ENCODE assay signal across 8 cellular contexts in the genomic region with DNA sequence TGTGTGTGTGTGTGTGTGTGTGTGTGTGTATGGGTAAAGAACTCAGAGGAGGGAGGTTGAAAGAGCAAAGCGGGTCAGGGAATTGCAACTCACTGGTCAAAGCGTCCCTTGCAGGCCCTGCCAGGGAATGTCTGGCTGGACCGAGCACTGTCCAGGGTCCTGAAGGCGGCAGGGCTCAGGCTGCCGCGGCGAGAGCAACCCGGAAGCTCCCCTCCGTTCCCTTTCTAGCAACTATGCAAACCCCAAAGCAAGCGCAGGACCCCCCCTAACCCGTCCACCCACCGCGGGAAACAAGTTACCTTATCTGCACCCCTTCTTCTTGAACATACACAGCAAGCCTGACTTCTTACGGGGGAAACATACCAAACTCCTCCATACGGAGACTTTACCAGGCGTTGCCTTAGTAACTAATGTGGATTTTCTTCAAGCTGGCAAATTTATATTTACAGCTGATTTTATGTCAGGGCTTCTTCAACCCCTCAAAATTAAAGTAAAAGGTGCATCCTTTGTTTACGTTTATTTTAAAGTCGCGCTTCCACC. TPM values are rescaled to one million over a fixed set of nuclear protein-coding genes. Genes with fewer than 3 reads are reported as not detected.
DNase-seq lines count a peak whose midpoint lies in the region; ATAC-seq and TF ChIP-seq lines count a peak whose summit lies in the region.

No MANE protein-coding gene starts in this region.

- CTCF ChIA-PET in Caco-2 (lab: Charles Lee), result no interaction called here

- no peaks in the 10 kb centered on the region for H3K9me3 ChIP-seq in Caco-2
- no peaks in the 10 kb centered on the region for H3K9me3 ChIP-seq in psoas muscle

- no peaks in the 10 kb centered on the region for H3K4me1 Mint-ChIP-seq in Caco-2 (ENCODE audit: low read depth, unreplicated experiment)
- H3K4me1 Mint-ChIP-seq in activated naive CD8-positive, alpha-beta T cell treated with anti-CD3 and anti-CD28 coated beads, Interleukin-2, amount 10 ng/mL, durations not matched to agents 7 days and 5 days, result peaks cover 4% of the 10 kb centered on the region

- 2 to 3% (median 3%) methylated on average over 18 to 19 of the region's 19 CpGs for WGBS in psoas muscle, 3 donors

- H3K27ac Mint-ChIP-seq in Caco-2 (ENCODE audit: unreplicated experiment), result no peak overlapping the region
- no peak overlapping the region for H3K27ac Mint-ChIP-seq in activated naive CD8-positive, alpha-beta T cell treated with anti-CD3 and anti-CD28 coated beads, Interleukin-2, amount 10 ng/mL, durations not matched to agents 7 days and 5 days

- no peaks in the 10 kb centered on the region for H3K4me1 ChIP-seq in Caco-2
- H3K4me1 ChIP-seq in psoas muscle, result no peaks in the 10 kb centered on the region

- intact Hi-C loops in Caco-2 (cut with micrococcal nuclease; ENCODE audit: unreplicated experiment) (no loop called here), left ventricle myocardium superior (cut with micrococcal nuclease) (no loop called here), psoas muscle (cut with DNase I) (no loop called here)

- H3K36me3 ChIP-seq in Caco-2 (ENCODE audit: control insufficient read depth, insufficient read depth, low read length) (no peaks in the 10 kb centered on the region), psoas muscle (ENCODE audit: insufficient read depth in 1 of 2, low read depth in 1 of 2) (no peaks in the 10 kb centered on the region)

- H3K4me3 ChIP-seq in Caco-2 (ENCODE audit: low read depth, low read length) (no peak overlapping the region), psoas muscle (no peak overlapping the region)

- H3K27me3 ChIP-seq in Caco-2 (replicated peaks; ENCODE audit: control insufficient read depth, insufficient read depth, low read length) (no peaks in the 10 kb centered on the region), psoas muscle (ENCODE audit: insufficient read depth in 3 of 3, low read length in 2 of 3) (peaks cover 0 to 40% (median 13%) of the 10 kb centered on the region in 3 donors)

- peak; percentile 63 for ATAC-seq in GM21526 (IDR thresholded peaks at IDR 0.05; ENCODE audit: low FRiP score, unreplicated experiment)
- ATAC-seq in activated naive CD8-positive, alpha-beta T cell treated with anti-CD3 and anti-CD28 coated beads, Interleukin-2, amount 10 ng/mL, durations not matched to agents 7 days and 5 days (ENCODE audit: low read depth), result peak; percentile 78
- ATAC-seq in left ventricle myocardium superior, result peak; percentile 82
- peak; percentile 68 to 71 (median 70) for ATAC-seq in psoas muscle
- ATAC-seq in GM21717 (IDR thresholded peaks at IDR 0.05; ENCODE audit: unreplicated experiment), result no peak

- no peak for TF ChIP-seq CTCF in Caco-2 (IDR thresholded peaks at IDR 0.05; ENCODE audit: insufficient read depth in 1 of 2, low read depth in 1 of 2, low read length in 1 of 2, severe bottlenecking in 1 of 2, unreplicated experiment in 1 of 2)
- TF ChIP-seq CTCF in psoas muscle (IDR thresholded peaks at IDR 0.05), result no peak

- H3K27me3 Mint-ChIP-seq in Caco-2 (ENCODE audit: insufficient read depth, unreplicated experiment), result peaks cover 9% of the 10 kb centered on the region
- H3K27me3 Mint-ChIP-seq in activated naive CD8-positive, alpha-beta T cell treated with anti-CD3 and anti-CD28 coated beads, Interleukin-2, amount 10 ng/mL, durations not matched to agents 7 days and 5 days, result peaks cover 31% of the 10 kb centered on the region

- POLR2A ChIA-PET in Caco-2 (lab: Charles Lee), result no interaction called here
- POLR2A ChIA-PET in activated naive CD8-positive, alpha-beta T cell treated with anti-CD3 and anti-CD28 coated beads, Interleukin-2, amount 10 ng/mL, durations not matched to agents 7 days and 5 days (lab: Charles Lee), result no interaction called here

- no peaks in the 10 kb centered on the region for H3K36me3 Mint-ChIP-seq in Caco-2 (ENCODE audit: insufficient read depth, unreplicated experiment)
- H3K36me3 Mint-ChIP-seq in activated naive CD8-positive, alpha-beta T cell treated with anti-CD3 and anti-CD28 coated beads, Interleukin-2, amount 10 ng/mL, durations not matched to agents 7 days and 5 days, result no peaks in the 10 kb centered on the region

- DNase-seq in Caco-2 (peak; percentile 52 to 72), MV-4-11 (lab: John Stamatoyannopoulos, UW) (peak; percentile 40), left ventricle myocardium superior (peak; percentile 77), psoas muscle (peak; percentile 59 to 68), NK-92 (lab: John Stamatoyannopoulos, UW; ENCODE audit: unreplicated experiment) (no peak)
- peak; percentile 74 for DNase-seq in activated naive CD8-positive, alpha-beta T cell treated with anti-CD3 and anti-CD28 coated beads, Interleukin-2, amount 10 ng/mL, durations not matched to agents 7 days and 5 days

- BruUV-seq in Caco-2 (replicated peaks; lab: Mats Ljungman, UMichigan), result no TSS peak

- H3K27ac ChIP-seq in psoas muscle, result no peak overlapping the region

- no peaks in the 10 kb centered on the region for H3K9me3 Mint-ChIP-seq in Caco-2 (ENCODE audit: unreplicated experiment)
- H3K9me3 Mint-ChIP-seq in activated naive CD8-positive, alpha-beta T cell treated with anti-CD3 and anti-CD28 coated beads, Interleukin-2, amount 10 ng/mL, durations not matched to agents 7 days and 5 days, result peaks cover 2% of the 10 kb centered on the region

- H3K4me3 Mint-ChIP-seq in Caco-2 (ENCODE audit: unreplicated experiment), result no peak overlapping the region
- no peak overlapping the region for H3K4me3 Mint-ChIP-seq in activated naive CD8-positive, alpha-beta T cell treated with anti-CD3 and anti-CD28 coated beads, Interleukin-2, amount 10 ng/mL, durations not matched to agents 7 days and 5 days

RNA-seq across cellular contexts. Expression of a gene that starts 0.5 kb away (rescaled TPM):
- total RNA-seq in Caco-2 (2022) (not detected in 2 replicates), left ventricle myocardium superior (1.3 TPM), psoas muscle (under 1 TPM in 1 of 4 donors, not detected in 3; 0.07 TPM)
- not detected for total RNA-seq in activated naive CD8-positive, alpha-beta T cell treated with anti-CD3 and anti-CD28 coated beads, Interleukin-2, amount 10 ng/mL, durations not matched to agents 7 days and 5 days
- polyA plus RNA-seq in psoas muscle, result 1 to 10 TPM in 1 of 3 donors, under 1 TPM in 1, not detected in 1; 0.03 to 2.6 TPM
